In genomic region chr9:127545196-127546124, GRCh38 we compare ENCODE assay signal across 8 cellular contexts.
A peak's percentile ranks its signal among the peaks of the same experiment; 100 is the strongest.
DNase-seq lines count a peak whose midpoint lies in the region; ATAC-seq and TF ChIP-seq lines count a peak whose summit lies in the region.

No MANE protein-coding gene starts in this region.

- H3K27ac Mint-ChIP-seq in natural killer cell treated with Interleukin-12 subunit alpha and Interleukin-12 subunit beta and Interleukin-15 and Interleukin-18, amount 100 ng/mL, for 72 hours: peak overlapping the region; percentile 79 to 80
- peak overlapping the region in 1 of 2 donors; percentile 33 for H3K27ac Mint-ChIP-seq in natural killer cell

- DNase-seq in natural killer cell treated with Interleukin-12 subunit alpha and Interleukin-12 subunit beta and Interleukin-15 and Interleukin-18, amount 100 ng/mL, for 72 hours (ENCODE audit: low spot score): no peak
- DNase-seq in natural killer cell (no peak), SW480 (ENCODE audit: low spot score) (peak; percentile 80), glomerular visceral epithelial cell (ENCODE audit: extremely low spot score) (peak; percentile 99), sigmoid colon (peak; percentile 88), A673 (ENCODE audit: low spot score) (no peak), Kasumi-1 (lab: John Stamatoyannopoulos, UW) (no peak)
- DNase-seq in central memory CD4-positive, alpha-beta T cell: no peak

- CTCF ChIA-PET in A673 (lab: Charles Lee): no interaction called here

- H3K36me3 ChIP-seq in sigmoid colon (no peaks in the 10 kb centered on the region), A673 (ENCODE audit: insufficient read depth, low read length, poor library complexity, severe bottlenecking) (no peaks in the 10 kb centered on the region)

- intact Hi-C loops in natural killer cell (cut with micrococcal nuclease) (no loop called here), sigmoid colon (cut with DNase I) (no loop called here), A673 (cut with micrococcal nuclease; ENCODE audit: unreplicated experiment) (no loop called here)

- no peak for ATAC-seq in natural killer cell treated with Interleukin-12 subunit alpha and Interleukin-12 subunit beta and Interleukin-15 and Interleukin-18, amount 100 ng/mL, for 72 hours
- ATAC-seq in natural killer cell: no peak

- no peak for TF ChIP-seq EP300 in sigmoid colon (IDR thresholded peaks at IDR 0.05)

- H3K27me3 Mint-ChIP-seq in natural killer cell treated with Interleukin-12 subunit alpha and Interleukin-12 subunit beta and Interleukin-15 and Interleukin-18, amount 100 ng/mL, for 72 hours: no peaks in the 10 kb centered on the region
- peaks cover 0 to 6% of the 10 kb centered on the region in 2 donors for H3K27me3 Mint-ChIP-seq in natural killer cell (ENCODE audit: low read depth in 2 of 2)

- 10 to 46% methylated on average over 25 of the region's 25 CpGs for WGBS in sigmoid colon, 2 donors

- peak overlapping the region; percentile 69 to 92 (median 85) for H3K27ac ChIP-seq in sigmoid colon
- H3K27ac ChIP-seq in A673 (ENCODE audit: low read depth, low read length, poor library complexity, severe bottlenecking): no peak overlapping the region

- no peaks in the 10 kb centered on the region for H3K9me3 Mint-ChIP-seq in natural killer cell treated with Interleukin-12 subunit alpha and Interleukin-12 subunit beta and Interleukin-15 and Interleukin-18, amount 100 ng/mL, for 72 hours
- H3K9me3 Mint-ChIP-seq in natural killer cell: no peaks in the 10 kb centered on the region

- no peaks in the 10 kb centered on the region for H3K27me3 ChIP-seq in sigmoid colon
- H3K27me3 ChIP-seq in A673 (replicated peaks; ENCODE audit: insufficient read depth, low read depth, low read length, poor library complexity): no peaks in the 10 kb centered on the region

- H3K4me3 Mint-ChIP-seq in natural killer cell treated with Interleukin-12 subunit alpha and Interleukin-12 subunit beta and Interleukin-15 and Interleukin-18, amount 100 ng/mL, for 72 hours: no peak overlapping the region
- no peak overlapping the region for H3K4me3 Mint-ChIP-seq in natural killer cell

- H3K4me1 ChIP-seq in sigmoid colon: peaks cover 0 to 86% (median 78%) of the 10 kb centered on the region in 4 donors
- no peaks in the 10 kb centered on the region for H3K4me1 ChIP-seq in A673 (ENCODE audit: insufficient read depth, low read length, poor library complexity, severe bottlenecking)

- H3K9me3 ChIP-seq in sigmoid colon (no peaks in the 10 kb centered on the region), A673 (ENCODE audit: low read depth, low read length, poor library complexity, severe bottlenecking) (no peaks in the 10 kb centered on the region)

- POLR2A ChIA-PET in A673 (lab: Charles Lee; ENCODE audit: low non-redundant PET): no interaction called here

- H3K4me3 ChIP-seq in sigmoid colon: no peak overlapping the region
- H3K4me3 ChIP-seq in A673 (ENCODE audit: low read depth, low read length, poor library complexity, severe bottlenecking): no peak overlapping the region

- H3K4me1 Mint-ChIP-seq in natural killer cell treated with Interleukin-12 subunit alpha and Interleukin-12 subunit beta and Interleukin-15 and Interleukin-18, amount 100 ng/mL, for 72 hours (ENCODE audit: low read depth in 2 of 2): peaks cover 5 to 13% of the 10 kb centered on the region in 2 donors
- H3K4me1 Mint-ChIP-seq in natural killer cell: peaks cover 0 to 18% of the 10 kb centered on the region in 2 donors

- no peaks in the 10 kb centered on the region for H3K36me3 Mint-ChIP-seq in natural killer cell treated with Interleukin-12 subunit alpha and Interleukin-12 subunit beta and Interleukin-15 and Interleukin-18, amount 100 ng/mL, for 72 hours
- no peaks in the 10 kb centered on the region for H3K36me3 Mint-ChIP-seq in natural killer cell

- BruUV-seq in A673 (replicated peaks; lab: Mats Ljungman, UMichigan): no TSS peak

- no peak for TF ChIP-seq POLR2A in sigmoid colon (IDR thresholded peaks at IDR 0.05)

- TF ChIP-seq CTCF in natural killer cell (IDR thresholded peaks at IDR 0.05) (no peak), sigmoid colon (IDR thresholded peaks at IDR 0.05) (no peak), A673 (conservative IDR thresholded peaks at IDR 0.05; ENCODE audit: low read depth, low read length) (no peak)

Comparison
In these comparisons a context has a peak if more than half of its experiments do, and no peak if none do; other contexts are left out.
1. DNase-seq: peak in SW480 (single experiment), glomerular visceral epithelial cell (single experiment) and sigmoid colon (single experiment); none in natural killer cell treated with Interleukin-12 subunit alpha and Interleukin-12 subunit beta and Interleukin-15 and Interleukin-18, amount 100 ng/mL, for 72 hours (single experiment), natural killer cell (single experiment), A673 (single experiment), Kasumi-1 (0 of 2) and central memory CD4-positive, alpha-beta T cell (single experiment).